Comparison of ENCODE assay signal across 13 cellular contexts in genomic region chr13:75319244-75319643, GRCh38.
A peak's percentile ranks its signal among the peaks of the same experiment; 100 is the strongest.
DNase-seq lines count a peak whose midpoint lies in the region; ATAC-seq, FAIRE-seq and TF ChIP-seq lines count a peak whose summit lies in the region.
"Had no signal": no experiment of that assay in that cellular context is flagged by ENCODE, and none has a peak within 500 bp of the region (broad histone marks: within the 10 kb centered on the region; RNA-seq: fewer than 3 reads in every experiment).

No MANE protein-coding gene starts in this region.

- POLR2A ChIA-PET in activated CD8-positive, alpha-beta T cell treated with anti-CD3 and anti-CD28 coated beads for 36 hours (lab: Charles Lee) = no interaction called here

- no peak for TF ChIP-seq POLR2A in GM12891 (IDR thresholded peaks at IDR 0.05; ENCODE audit: low read depth, low read length)

- peaks cover 27% of the 10 kb centered on the region for H3K36me3 Mint-ChIP-seq in activated CD8-positive, alpha-beta T cell treated with anti-CD3 and anti-CD28 coated beads for 36 hours (ENCODE audit: low read depth)

- peak overlapping the region; percentile 93 for H3K27ac Mint-ChIP-seq in activated CD8-positive, alpha-beta T cell treated with anti-CD3 and anti-CD28 coated beads for 36 hours

- CTCF ChIA-PET in activated CD8-positive, alpha-beta T cell treated with anti-CD3 and anti-CD28 coated beads for 36 hours (lab: Charles Lee) = interaction anchor here (1.0 kb wide), 1 partner anchor 53 kb away, joined by 3 read pairs; no protein-coding TSS in a partner anchor

- TF ChIP-seq CTCF in activated CD8-positive, alpha-beta T cell treated with anti-CD3 and anti-CD28 coated beads for 36 hours (IDR thresholded peaks at IDR 0.05) = no peak
- no peak for TF ChIP-seq CTCF in GM13976 (IDR thresholded peaks at IDR 0.05; ENCODE audit: borderline replicate concordance, control extremely low read depth, extremely low read depth, insufficient read depth, missing control alignments)

- peak; percentile 33 for FAIRE-seq in GM12891 (lab: Jason Lieb, UNC)

- in situ Hi-C loops in GM13976 (cut with MboI; ENCODE audit: low sequenced_read_pairs, unreplicated experiment) = no loop called here

- no peak for ATAC-seq in activated CD8-positive, alpha-beta T cell treated with anti-CD3 and anti-CD28 coated beads for 36 hours
- ATAC-seq in GM21717 (IDR thresholded peaks at IDR 0.05; ENCODE audit: unreplicated experiment) (no peak), GM21367 (IDR thresholded peaks at IDR 0.05; ENCODE audit: unreplicated experiment) (no peak)
- ATAC-seq: mucosa of descending colon had no signal

- H3K9me3 Mint-ChIP-seq in activated CD8-positive, alpha-beta T cell treated with anti-CD3 and anti-CD28 coated beads for 36 hours = no peaks in the 10 kb centered on the region
- H3K9me3 Mint-ChIP-seq: central memory CD8-positive, alpha-beta T cell had no signal

- no peaks in the 10 kb centered on the region for H3K27me3 Mint-ChIP-seq in activated CD8-positive, alpha-beta T cell treated with anti-CD3 and anti-CD28 coated beads for 36 hours
- H3K27me3 Mint-ChIP-seq: central memory CD8-positive, alpha-beta T cell had no signal

- H3K4me3 Mint-ChIP-seq in activated CD8-positive, alpha-beta T cell treated with anti-CD3 and anti-CD28 coated beads for 36 hours = peak overlapping the region; percentile 36
- H3K4me3 Mint-ChIP-seq: central memory CD8-positive, alpha-beta T cell had no signal

- intact Hi-C loops in activated CD8-positive, alpha-beta T cell treated with anti-CD3 and anti-CD28 coated beads for 36 hours (cut with micrococcal nuclease) = loop anchor here (5.0 to 10.0 kb wide), 2 partner anchors 168 to 446 kb away; no protein-coding TSS in a partner anchor

- DNase-seq in AML-193 (lab: John Stamatoyannopoulos, UW) (peak; percentile 46 to 63), GM12891 (ENCODE audit: insufficient read length, low spot score) (no peak), iris pigment epithelial cell (ENCODE audit: low read depth) (peak; percentile 64), NCI-H510A treated with DMSO at 0.1 percent for 48 hours (lab: John Stamatoyannopoulos, UW) (no peak), GM13976 (ENCODE audit: low spot score) (no peak)
- no peak for DNase-seq in activated CD8-positive, alpha-beta T cell treated with anti-CD3 and anti-CD28 coated beads for 36 hours
- DNase-seq: MM.1S; mucosa of descending colon; NCI-H446 treated with DMSO at 0.1 percent for 48 hours; stimulated activated CD4-positive, alpha-beta T cell treated with anti-CD3 and anti-CD28 coated beads, Interleukin-4, amount 100 ng/mL, for 1 hour had no signal

- H3K4me1 Mint-ChIP-seq in activated CD8-positive, alpha-beta T cell treated with anti-CD3 and anti-CD28 coated beads for 36 hours (ENCODE audit: low read depth) = peaks cover 56% of the 10 kb centered on the region

TF ChIP-seq in GM12891, 5 proteins besides CTCF, POLR2A, EP300 and RAD21:
- no peak for TF ChIP-seq PAX5 (IDR thresholded peaks at IDR 0.05; ENCODE audit: insufficient read depth, low read length, severe bottlenecking)
- TF ChIP-seq POU2F2 (IDR thresholded peaks at IDR 0.05; ENCODE audit: low read depth, low read length) = no peak
- no peak for TF ChIP-seq SPI1 (IDR thresholded peaks at IDR 0.05; ENCODE audit: low read depth, low read length)
- no peak for TF ChIP-seq POLR2AphosphoS5 (IDR thresholded peaks at IDR 0.05; ENCODE audit: low read depth, low read length)
- TF ChIP-seq TAF1 (IDR thresholded peaks at IDR 0.05; ENCODE audit: low read depth, low read length) = no peak

Comparison
In these comparisons a context has a peak if more than half of its experiments do, and no peak if none do; other contexts are left out.
1. DNase-seq: peak in AML-193 (2 of 2) and iris pigment epithelial cell (single experiment); none in GM12891 (single experiment), activated CD8-positive, alpha-beta T cell treated with anti-CD3 and anti-CD28 coated beads for 36 hours (single experiment), NCI-H510A treated with DMSO at 0.1 percent for 48 hours (single experiment) and GM13976 (single experiment).